1 cellular context compared by ENCODE assay signal in the genomic region with DNA sequence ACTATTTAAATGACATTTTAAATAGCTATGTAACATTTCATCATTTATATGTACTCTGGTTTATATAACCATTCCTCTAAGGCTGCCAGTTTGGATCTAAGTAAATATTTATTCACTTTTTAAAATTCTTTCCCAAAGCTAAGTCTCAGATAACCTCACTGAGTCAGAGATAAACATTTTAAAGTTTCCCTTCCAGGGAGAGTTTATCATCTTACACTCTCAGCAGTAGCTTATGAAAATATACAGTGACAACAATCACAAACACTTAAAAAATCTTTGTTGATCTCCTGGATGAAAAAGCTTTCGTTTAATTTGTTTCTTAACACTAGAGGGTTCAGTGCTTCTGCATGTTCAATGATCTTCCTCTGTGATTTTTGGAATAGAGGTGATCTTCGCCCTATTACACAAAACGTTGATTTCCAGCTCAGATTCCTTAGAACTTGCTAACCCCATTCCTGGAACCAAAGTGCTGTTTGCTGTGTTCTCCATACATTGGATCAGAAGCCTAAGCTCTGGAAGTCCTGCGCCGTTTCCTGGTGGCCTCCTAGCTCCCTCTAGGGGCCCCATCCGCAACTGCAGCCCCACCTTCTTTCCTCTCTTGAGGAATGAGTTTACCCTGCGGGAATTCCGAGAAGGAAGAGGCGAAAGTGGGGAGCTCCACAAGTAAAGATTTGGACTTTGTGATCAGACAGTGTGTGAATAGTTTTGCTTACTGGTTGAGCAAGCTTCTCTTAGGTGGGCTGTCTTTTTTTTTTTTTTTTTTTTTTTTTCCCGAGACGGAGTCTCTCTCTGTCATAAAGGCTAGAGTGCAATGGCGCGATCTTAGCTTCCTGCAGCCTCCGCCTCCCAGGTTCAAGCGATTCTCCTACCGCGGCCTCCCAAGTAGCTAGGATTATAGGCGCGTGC.
TF ChIP-seq lines count a peak whose summit lies in the region.

No MANE protein-coding gene starts in this region.

TF ChIP-seq in GM12878, 131 proteins besides CTCF, POLR2A, EP300 and RAD21 (continued from another document):
- TF ChIP-seq, protein P1, sequence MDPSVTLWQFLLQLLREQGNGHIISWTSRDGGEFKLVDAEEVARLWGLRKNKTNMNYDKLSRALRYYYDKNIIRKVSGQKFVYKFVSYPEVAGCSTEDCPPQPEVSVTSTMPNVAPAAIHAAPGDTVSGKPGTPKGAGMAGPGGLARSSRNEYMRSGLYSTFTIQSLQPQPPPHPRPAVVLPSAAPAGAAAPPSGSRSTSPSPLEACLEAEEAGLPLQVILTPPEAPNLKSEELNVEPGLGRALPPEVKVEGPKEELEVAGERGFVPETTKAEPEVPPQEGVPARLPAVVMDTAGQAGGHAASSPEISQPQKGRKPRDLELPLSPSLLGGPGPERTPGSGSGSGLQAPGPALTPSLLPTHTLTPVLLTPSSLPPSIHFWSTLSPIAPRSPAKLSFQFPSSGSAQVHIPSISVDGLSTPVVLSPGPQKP (IDR thresholded peaks at IDR 0.05; ENCODE audit: low read depth, low read length) = no peak
- TF ChIP-seq SMC3 (IDR thresholded peaks at IDR 0.05; ENCODE audit: borderline replicate concordance, low read length) (peak; percentile 32; the same call in 1 of the 2 replicates), IKZF1 (conservative IDR thresholded peaks at IDR 0.05) (peak; percentile 84), EED (IDR thresholded peaks at IDR 0.05; ENCODE audit: low read depth) (peak; percentile 81), SMARCA5 (IDR thresholded peaks at IDR 0.05) (no peak), IKZF2 (IDR thresholded peaks at IDR 0.05) (peak; percentile 79 to 84), MEF2B (IDR thresholded peaks at IDR 0.05; ENCODE audit: partially characterized antibody, poor library complexity, severe bottlenecking) (no peak), MYC (IDR thresholded peaks at IDR 0.05; ENCODE audit: insufficient read depth, insufficient read length, insufficient replicate concordance, low read length, severe bottlenecking) (no peak), YY1 (IDR thresholded peaks at IDR 0.05; ENCODE audit: low read depth, low read length) (0 out of 2 replicates have a peak, but pooled peaks have one; percentile 12), LARP7 (IDR thresholded peaks at IDR 0.05) (no peak)
- TF ChIP-seq, protein P2, sequence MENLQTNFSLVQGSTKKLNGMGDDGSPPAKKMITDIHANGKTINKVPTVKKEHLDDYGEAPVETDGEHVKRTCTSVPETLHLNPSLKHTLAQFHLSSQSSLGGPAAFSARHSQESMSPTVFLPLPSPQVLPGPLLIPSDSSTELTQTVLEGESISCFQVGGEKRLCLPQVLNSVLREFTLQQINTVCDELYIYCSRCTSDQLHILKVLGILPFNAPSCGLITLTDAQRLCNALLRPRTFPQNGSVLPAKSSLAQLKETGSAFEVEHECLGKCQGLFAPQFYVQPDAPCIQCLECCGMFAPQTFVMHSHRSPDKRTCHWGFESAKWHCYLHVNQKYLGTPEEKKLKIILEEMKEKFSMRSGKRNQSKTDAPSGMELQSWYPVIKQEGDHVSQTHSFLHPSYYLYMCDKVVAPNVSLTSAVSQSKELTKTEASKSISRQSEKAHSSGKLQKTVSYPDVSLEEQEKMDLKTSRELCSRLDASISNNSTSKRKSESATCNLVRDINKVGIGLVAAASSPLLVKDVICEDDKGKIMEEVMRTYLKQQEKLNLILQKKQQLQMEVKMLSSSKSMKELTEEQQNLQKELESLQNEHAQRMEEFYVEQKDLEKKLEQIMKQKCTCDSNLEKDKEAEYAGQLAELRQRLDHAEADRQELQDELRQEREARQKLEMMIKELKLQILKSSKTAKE (IDR thresholded peaks at IDR 0.05; ENCODE audit: low read depth, poor library complexity, severe bottlenecking) = peak; percentile 21
- TF ChIP-seq, protein P3, sequence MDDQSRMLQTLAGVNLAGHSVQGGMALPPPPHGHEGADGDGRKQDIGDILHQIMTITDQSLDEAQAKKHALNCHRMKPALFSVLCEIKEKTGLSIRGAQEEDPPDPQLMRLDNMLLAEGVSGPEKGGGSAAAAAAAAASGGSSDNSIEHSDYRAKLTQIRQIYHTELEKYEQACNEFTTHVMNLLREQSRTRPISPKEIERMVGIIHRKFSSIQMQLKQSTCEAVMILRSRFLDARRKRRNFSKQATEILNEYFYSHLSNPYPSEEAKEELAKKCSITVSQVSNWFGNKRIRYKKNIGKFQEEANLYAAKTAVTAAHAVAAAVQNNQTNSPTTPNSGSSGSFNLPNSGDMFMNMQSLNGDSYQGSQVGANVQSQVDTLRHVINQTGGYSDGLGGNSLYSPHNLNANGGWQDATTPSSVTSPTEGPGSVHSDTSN (IDR thresholded peaks at IDR 0.05; ENCODE audit: insufficient replicate concordance, low read depth, low read length) = no peak
- TF ChIP-seq, protein P4, sequence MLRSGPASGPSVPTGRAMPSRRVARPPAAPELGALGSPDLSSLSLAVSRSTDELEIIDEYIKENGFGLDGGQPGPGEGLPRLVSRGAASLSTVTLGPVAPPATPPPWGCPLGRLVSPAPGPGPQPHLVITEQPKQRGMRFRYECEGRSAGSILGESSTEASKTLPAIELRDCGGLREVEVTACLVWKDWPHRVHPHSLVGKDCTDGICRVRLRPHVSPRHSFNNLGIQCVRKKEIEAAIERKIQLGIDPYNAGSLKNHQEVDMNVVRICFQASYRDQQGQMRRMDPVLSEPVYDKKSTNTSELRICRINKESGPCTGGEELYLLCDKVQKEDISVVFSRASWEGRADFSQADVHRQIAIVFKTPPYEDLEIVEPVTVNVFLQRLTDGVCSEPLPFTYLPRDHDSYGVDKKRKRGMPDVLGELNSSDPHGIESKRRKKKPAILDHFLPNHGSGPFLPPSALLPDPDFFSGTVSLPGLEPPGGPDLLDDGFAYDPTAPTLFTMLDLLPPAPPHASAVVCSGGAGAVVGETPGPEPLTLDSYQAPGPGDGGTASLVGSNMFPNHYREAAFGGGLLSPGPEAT (IDR thresholded peaks at IDR 0.05; ENCODE audit: low read depth) = peak; percentile 80
TF ChIP-seq in GM12878: peak in this region for 8.
